In the genomic region with DNA sequence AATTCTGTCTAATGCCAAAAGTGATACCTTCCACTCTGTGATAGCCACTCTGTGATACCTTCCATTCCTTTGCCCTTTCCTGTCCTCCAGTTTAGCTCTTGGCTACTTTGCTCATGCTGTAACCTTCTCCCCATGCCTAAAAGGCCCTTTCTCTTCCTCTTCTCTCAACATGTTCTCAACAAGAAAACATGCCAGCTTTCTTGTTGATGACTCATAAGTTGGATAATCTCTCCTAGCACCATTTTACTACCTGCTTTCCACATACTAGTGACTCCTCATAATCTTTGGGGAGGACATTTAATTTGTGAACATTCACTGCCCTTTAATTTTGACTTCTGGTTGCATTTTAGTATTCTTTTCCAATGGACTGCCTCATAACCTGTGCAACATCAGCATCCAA, we compare ENCODE assay signal across 1 cellular context.
TF ChIP-seq lines count a peak whose summit lies in the region.

No MANE protein-coding gene starts in this region.

TF ChIP-seq in H1, 55 proteins besides CTCF, POLR2A, EP300 and RAD21:
- TF ChIP-seq SP4 (IDR thresholded peaks at IDR 0.05; ENCODE audit: low read length) (no peak), SIX5 (IDR thresholded peaks at IDR 0.05; ENCODE audit: low read depth, low read length) (no peak), SP1 (IDR thresholded peaks at IDR 0.05; ENCODE audit: low read depth, low read length) (no peak), HDAC2 (IDR thresholded peaks at IDR 0.05; ENCODE audit: borderline replicate concordance in 1 of 2, low read depth in 2 of 2, low read length in 2 of 2) (no peak), CREB1 (IDR thresholded peaks at IDR 0.05) (no peak), TEAD4 (IDR thresholded peaks at IDR 0.05; ENCODE audit: low read depth, low read length) (no peak), SAP30 (IDR thresholded peaks at IDR 0.05; ENCODE audit: insufficient read depth, insufficient replicate concordance, low read length) (no peak), YY1 (IDR thresholded peaks at IDR 0.05; ENCODE audit: low read depth, low read length) (no peak), SUZ12 (IDR thresholded peaks at IDR 0.05; ENCODE audit: low read length) (no peak), RXRA (IDR thresholded peaks at IDR 0.05; ENCODE audit: insufficient read depth, low read depth, low read length) (no peak), CEBPB (IDR thresholded peaks at IDR 0.05; ENCODE audit: low read depth, low read length) (no peak), ASH2L (IDR thresholded peaks at IDR 0.05; ENCODE audit: low read length) (no peak)
- TF ChIP-seq, protein P1, sequence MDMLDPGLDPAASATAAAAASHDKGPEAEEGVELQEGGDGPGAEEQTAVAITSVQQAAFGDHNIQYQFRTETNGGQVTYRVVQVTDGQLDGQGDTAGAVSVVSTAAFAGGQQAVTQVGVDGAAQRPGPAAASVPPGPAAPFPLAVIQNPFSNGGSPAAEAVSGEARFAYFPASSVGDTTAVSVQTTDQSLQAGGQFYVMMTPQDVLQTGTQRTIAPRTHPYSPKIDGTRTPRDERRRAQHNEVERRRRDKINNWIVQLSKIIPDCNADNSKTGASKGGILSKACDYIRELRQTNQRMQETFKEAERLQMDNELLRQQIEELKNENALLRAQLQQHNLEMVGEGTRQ (IDR thresholded peaks at IDR 0.05; ENCODE audit: low read length), result no peak
- TF ChIP-seq, protein P2, sequence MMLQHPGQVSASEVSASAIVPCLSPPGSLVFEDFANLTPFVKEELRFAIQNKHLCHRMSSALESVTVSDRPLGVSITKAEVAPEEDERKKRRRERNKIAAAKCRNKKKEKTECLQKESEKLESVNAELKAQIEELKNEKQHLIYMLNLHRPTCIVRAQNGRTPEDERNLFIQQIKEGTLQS (IDR thresholded peaks at IDR 0.05; ENCODE audit: insufficient read depth, low read depth, low read length), result no peak
TF ChIP-seq in H1: peak in this region for 0.
